ENCODE assay signal across 2 cellular contexts in the genomic region with DNA sequence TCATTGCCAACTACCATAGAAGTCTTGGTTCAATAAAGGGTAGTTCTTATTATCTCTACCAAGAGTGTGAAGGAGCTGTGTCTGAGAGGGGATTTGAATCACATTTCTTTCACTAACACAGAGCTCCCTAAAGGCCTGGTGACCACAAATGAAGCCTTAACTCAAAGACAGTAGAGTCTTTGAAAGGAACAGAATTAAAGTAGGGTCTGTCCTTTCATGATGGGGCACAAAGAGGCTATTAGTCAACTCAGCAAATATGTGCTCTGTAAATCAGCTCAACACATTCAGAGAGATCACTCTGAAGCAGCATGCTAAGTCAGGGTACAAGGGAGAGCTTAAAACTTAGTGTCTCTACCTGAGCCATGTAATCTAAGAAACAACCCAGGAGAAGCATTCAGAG.
TF ChIP-seq lines count a peak whose summit lies in the region.

No MANE protein-coding gene starts in this region.

TF ChIP-seq in H1, 55 proteins besides CTCF, POLR2A, EP300 and RAD21:
- TF ChIP-seq ASH2L (IDR thresholded peaks at IDR 0.05; ENCODE audit: low read length) (no peak), MAFK (IDR thresholded peaks at IDR 0.05; ENCODE audit: low read depth, low read length) (peak; percentile 16; the same call in 1 of the 2 replicates)

TF ChIP-seq in SK-N-SH treated with all-trans-retinoic acid at 6 μM for 48 hours, 23 proteins besides CTCF, POLR2A, EP300 and RAD21:
- TF ChIP-seq RARB (CRISPR knock-in tag; IDR thresholded peaks at IDR 0.05) = no peak
TF ChIP-seq in SK-N-SH treated with all-trans-retinoic acid at 6 μM for 48 hours: peak in this region for 0.
